Comparison of ENCODE assay signal across 8 cellular contexts in the genomic region with DNA sequence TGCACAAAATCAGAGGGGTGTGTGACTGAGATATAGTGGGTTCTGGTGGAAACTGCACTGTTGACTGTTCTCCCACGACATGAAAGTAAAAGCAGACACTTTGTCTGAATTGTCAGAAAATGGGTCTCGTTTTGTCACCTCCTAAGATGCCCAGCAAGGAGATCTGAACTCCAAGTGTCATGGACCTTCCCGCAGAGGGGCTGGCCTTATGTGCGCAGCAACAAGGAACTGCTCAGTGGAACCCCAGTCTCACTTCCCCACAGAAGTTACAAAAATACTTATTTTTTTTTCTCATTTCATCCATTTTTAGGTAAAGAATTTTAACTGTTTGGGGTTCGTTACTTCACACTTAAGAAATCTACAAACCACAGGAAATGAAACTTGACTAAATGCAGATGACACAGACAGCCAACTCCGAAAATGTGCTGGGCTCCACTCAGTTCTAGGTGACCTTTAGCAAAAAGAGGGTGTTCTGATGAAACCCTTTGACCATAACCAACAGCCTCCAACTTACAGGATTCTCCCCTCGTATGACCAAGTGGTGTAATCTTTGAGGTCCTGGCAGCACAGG.
DNase-seq lines count a peak whose midpoint lies in the region; ATAC-seq, FAIRE-seq and TF ChIP-seq lines count a peak whose summit lies in the region.

No MANE protein-coding gene starts in this region.

- H3K9ac ChIP-seq in mammary epithelial cell (ENCODE audit: insufficient read depth, low read length): no peak overlapping the region

- CTCF ChIA-PET in mammary epithelial cell (lab: Charles Lee; ENCODE audit: low non-redundant PET): no interaction called here

- ATAC-seq in HG03045 (IDR thresholded peaks at IDR 0.05; ENCODE audit: unreplicated experiment): peak; percentile 77
- no peak for ATAC-seq in gastrocnemius medialis

- DNase-seq in GM19239 (ENCODE audit: insufficient read length, low spot score): peak; percentile 80
- DNase-seq in SKM-1 treated with dmso at 0.1 percent for 144 hours (lab: John Stamatoyannopoulos, UW; ENCODE audit: unreplicated experiment): peak; percentile 88
- DNase-seq in fibroblast of gingiva (ENCODE audit: low read depth): peak; percentile 17
- no peak for DNase-seq in epidermal melanocyte (ENCODE audit: insufficient read length, low spot score)
- DNase-seq in osteocyte (ENCODE audit: extremely low spot score, unreplicated experiment): no peak
- no peak for DNase-seq in gastrocnemius medialis
- DNase-seq in mammary epithelial cell: no peak

- H3K4me3 Mint-ChIP-seq in osteocyte (ENCODE audit: unreplicated experiment): no peak overlapping the region

- peak; percentile 97 for FAIRE-seq in GM19239 (lab: Jason Lieb, UNC)

- dilution Hi-C loops in mammary epithelial cell (cut with HindIII; ENCODE audit: low sequenced_read_pairs): no loop called here

- no peaks in the 10 kb centered on the region for H3K9me3 Mint-ChIP-seq in osteocyte (ENCODE audit: unreplicated experiment)

- intact Hi-C loops in gastrocnemius medialis (cut with DNase I; ENCODE audit: low total_unique reads): no loop called here
- intact Hi-C loops in mammary epithelial cell (cut with micrococcal nuclease): no loop called here

- TF ChIP-seq CTCF in osteocyte (IDR thresholded peaks at IDR 0.05) (no peak), gastrocnemius medialis (IDR thresholded peaks at IDR 0.05 in 4 of 5, conservative IDR thresholded peaks at IDR 0.05 in 1 of 5) (no peak), mammary epithelial cell (conservative IDR thresholded peaks at IDR 0.05 in 1 of 2, IDR thresholded peaks at IDR 0.05 in 1 of 2; ENCODE audit: extremely low read depth in 1 of 2, insufficient read depth in 1 of 2, low read depth in 1 of 2, low read length in 2 of 2) (no peak)

- H3K27me3 ChIP-seq in gastrocnemius medialis (no peaks in the 10 kb centered on the region), mammary epithelial cell (ENCODE audit: insufficient read depth, low read length) (no peaks in the 10 kb centered on the region)

- no peak overlapping the region for H2AFZ ChIP-seq in mammary epithelial cell (ENCODE audit: low read depth, low read length)

- no peaks in the 10 kb centered on the region for H4K20me1 ChIP-seq in mammary epithelial cell (ENCODE audit: insufficient read depth, low read length)

- H3K36me3 ChIP-seq in gastrocnemius medialis (no peaks in the 10 kb centered on the region), mammary epithelial cell (ENCODE audit: insufficient read depth, low read length) (no peaks in the 10 kb centered on the region)

- H3K9me3 ChIP-seq in gastrocnemius medialis (no peaks in the 10 kb centered on the region), mammary epithelial cell (replicated peaks; ENCODE audit: insufficient read depth, low read length) (no peaks in the 10 kb centered on the region)

- in situ Hi-C loops in gastrocnemius medialis (cut with MboI; ENCODE audit: low sequenced_read_pairs in 4 of 4): no loop called here
- in situ Hi-C loops in mammary epithelial cell (cut with MboI; ENCODE audit: low sequenced_read_pairs in 2 of 2): no loop called here

- H3K27ac ChIP-seq in gastrocnemius medialis (no peak overlapping the region), mammary epithelial cell (ENCODE audit: insufficient read depth, low read depth, low read length) (no peak overlapping the region)

- H3K4me2 ChIP-seq in mammary epithelial cell (ENCODE audit: insufficient read depth, low read depth, low read length): no peak overlapping the region

- BruUV-seq in mammary epithelial cell (replicated peaks; lab: Mats Ljungman, UMichigan): no TSS peak

- H3K4me1 ChIP-seq in gastrocnemius medialis (no peaks in the 10 kb centered on the region), mammary epithelial cell (ENCODE audit: insufficient read depth, low read length) (peaks cover 21% of the 10 kb centered on the region)

- H3K27ac Mint-ChIP-seq in osteocyte (ENCODE audit: unreplicated experiment): no peak overlapping the region

- 85% methylated on average over 7 of the region's 7 CpGs for WGBS in mammary epithelial cell (ENCODE audit: low coverage, missing lambda C conversion rate)

- H3K36me3 Mint-ChIP-seq in osteocyte (ENCODE audit: unreplicated experiment): no peaks in the 10 kb centered on the region

- peaks cover 18% of the 10 kb centered on the region for H3K4me1 Mint-ChIP-seq in osteocyte (ENCODE audit: unreplicated experiment)

- TF ChIP-seq POLR2A in gastrocnemius medialis (IDR thresholded peaks at IDR 0.05): no peak

- H3K27me3 Mint-ChIP-seq in osteocyte (ENCODE audit: unreplicated experiment): peaks cover 5% of the 10 kb centered on the region

- H3K79me2 ChIP-seq in mammary epithelial cell (ENCODE audit: insufficient read depth, low read length): no peaks in the 10 kb centered on the region

- H3K4me3 ChIP-seq in gastrocnemius medialis (no peak overlapping the region), mammary epithelial cell (replicated peaks in 1 of 3; ENCODE audit: insufficient read depth in 1 of 3, low read depth in 2 of 3, low read length in 3 of 3) (no peak overlapping the region)

Comparison
In these comparisons a context has a peak if more than half of its experiments do, and no peak if none do; other contexts are left out.
1. DNase-seq: peak in GM19239 (single experiment), SKM-1 treated with dmso at 0.1 percent for 144 hours (single experiment) and fibroblast of gingiva (single experiment); none in epidermal melanocyte (single experiment), osteocyte (single experiment), gastrocnemius medialis (0 of 2) and mammary epithelial cell (single experiment).